In the genomic region with DNA sequence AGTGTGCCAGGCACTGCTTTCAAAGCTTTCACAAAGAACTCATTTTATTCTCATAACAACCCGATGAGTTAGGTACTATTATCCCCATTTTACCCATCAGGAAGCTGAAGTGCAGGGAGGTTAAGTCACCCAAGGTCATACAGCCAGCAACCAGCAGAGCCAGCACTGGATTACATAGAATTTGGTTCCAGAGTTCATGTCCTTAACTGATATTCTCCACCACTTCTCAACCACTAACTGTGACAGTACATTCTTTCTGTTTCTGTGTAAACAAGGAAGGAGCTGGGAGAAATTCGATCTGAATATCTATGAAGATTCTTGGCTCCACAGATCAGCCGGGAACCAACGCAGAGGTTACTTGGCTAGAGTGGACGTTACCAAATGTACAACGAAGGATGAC, we compare ENCODE assay signal across 1 cellular context.
TF ChIP-seq lines count a peak whose summit lies in the region.

No MANE protein-coding gene starts in this region.

TF ChIP-seq in A549, 52 proteins besides CTCF, POLR2A, EP300 and RAD21 (continued from another document):
- TF ChIP-seq, protein P1, sequence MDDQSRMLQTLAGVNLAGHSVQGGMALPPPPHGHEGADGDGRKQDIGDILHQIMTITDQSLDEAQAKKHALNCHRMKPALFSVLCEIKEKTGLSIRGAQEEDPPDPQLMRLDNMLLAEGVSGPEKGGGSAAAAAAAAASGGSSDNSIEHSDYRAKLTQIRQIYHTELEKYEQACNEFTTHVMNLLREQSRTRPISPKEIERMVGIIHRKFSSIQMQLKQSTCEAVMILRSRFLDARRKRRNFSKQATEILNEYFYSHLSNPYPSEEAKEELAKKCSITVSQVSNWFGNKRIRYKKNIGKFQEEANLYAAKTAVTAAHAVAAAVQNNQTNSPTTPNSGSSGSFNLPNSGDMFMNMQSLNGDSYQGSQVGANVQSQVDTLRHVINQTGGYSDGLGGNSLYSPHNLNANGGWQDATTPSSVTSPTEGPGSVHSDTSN (IDR thresholded peaks at IDR 0.05), result no peak
